ENCODE assay signal across 17 cellular contexts in the genomic region with DNA sequence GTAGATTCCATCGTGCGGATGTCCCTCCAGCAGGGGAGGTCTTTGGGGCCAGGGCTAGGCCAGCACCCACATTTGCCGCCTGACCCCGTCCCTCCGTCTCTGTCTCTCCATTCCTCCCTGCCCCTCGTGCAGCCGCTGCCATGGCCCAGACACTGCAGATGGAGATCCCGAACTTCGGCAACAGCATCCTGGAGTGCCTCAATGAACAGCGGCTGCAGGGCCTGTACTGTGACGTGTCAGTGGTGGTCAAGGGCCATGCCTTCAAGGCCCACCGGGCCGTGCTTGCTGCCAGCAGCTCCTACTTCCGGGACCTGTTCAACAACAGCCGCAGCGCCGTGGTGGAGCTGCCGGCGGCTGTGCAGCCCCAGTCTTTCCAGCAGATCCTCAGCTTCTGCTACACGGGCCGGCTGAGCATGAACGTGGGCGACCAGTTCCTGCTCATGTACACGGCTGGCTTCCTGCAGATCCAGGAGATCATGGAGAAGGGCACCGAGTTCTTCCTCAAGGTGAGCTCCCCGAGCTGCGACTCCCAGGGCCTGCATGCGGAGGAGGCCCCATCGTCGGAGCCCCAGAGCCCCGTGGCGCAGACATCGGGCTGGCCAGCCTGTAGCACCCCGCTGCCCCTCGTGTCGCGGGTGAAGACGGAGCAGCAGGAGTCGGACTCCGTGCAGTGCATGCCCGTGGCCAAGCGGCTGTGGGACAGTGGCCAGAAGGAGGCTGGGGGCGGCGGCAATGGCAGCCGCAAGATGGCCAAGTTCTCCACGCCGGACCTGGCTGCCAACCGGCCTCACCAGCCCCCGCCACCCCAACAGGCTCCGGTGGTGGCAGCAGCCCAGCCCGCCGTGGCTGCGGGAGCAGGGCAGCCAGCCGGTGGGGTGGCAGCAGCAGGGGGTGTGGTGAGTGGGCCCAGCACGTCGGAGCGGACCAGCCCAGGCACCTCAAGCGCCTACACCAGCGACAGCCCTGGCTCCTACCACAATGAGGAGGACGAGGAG.
"Had no signal": no experiment of that assay in that cellular context is flagged by ENCODE, and none has a peak within 500 bp of the region (broad histone marks: within the 10 kb centered on the region; RNA-seq: fewer than 3 reads in every experiment).

No MANE protein-coding gene starts in this region.

- H2AFZ ChIP-seq: parathyroid adenoma had no signal

- DNase-seq: activated CD4-positive, alpha-beta T cell treated with anti-CD3 and anti-CD28 coated beads, Interleukin-2, amount 50 U/mL, for 4 hours; activated CD8-positive, alpha-beta memory T cell treated with anti-CD3 and anti-CD28 coated beads, Interleukin-2, amount 10 ng/mL, durations not matched to agents 7 days and 5 days; activated effector memory CD4-positive, alpha-beta T cell treated with anti-CD3 and anti-CD28 coated beads, Interleukin-2, amount 50 U/mL, for 16 hours; activated T-cell treated with anti-CD3 and anti-CD28 coated beads, Interleukin-2, amount 50 U/mL, for 48 hours; adrenal gland; immature natural killer cell; mucosa of descending colon; naive thymus-derived CD4-positive, alpha-beta T cell; stimulated activated CD4-positive, alpha-beta T cell treated with anti-CD3 and anti-CD28 coated beads, Interleukin-15, amount 100 ng/mL, for 24 hours; stimulated activated CD4-positive, alpha-beta T cell treated with anti-CD3 and anti-CD28 coated beads, Interleukin-4, amount 100 ng/mL, for 1 hour; stimulated activated naive B cell treated with anti-CD40 and anti-IgM and Interleukin-4, amounts not matched to agents 10 μg/mL and 1 μg/mL and 100 μg/mL, for 72 hours had no signal

- H3K27me3 ChIP-seq: adrenal gland, suprapubic skin had no signal

- H3K9me3 ChIP-seq: adrenal gland, mucosa of descending colon, suprapubic skin had no signal

- H3K4me1 ChIP-seq: adrenal gland, parathyroid adenoma had no signal

- H3K9ac ChIP-seq: parathyroid adenoma had no signal

- ATAC-seq: activated CD4-positive, CD25-positive, alpha-beta regulatory T cell treated with anti-CD3 and anti-CD28 coated beads, Interleukin-2, amount 50 U/mL, for 24 hours; activated CD8-positive, alpha-beta memory T cell treated with anti-CD3 and anti-CD28 coated beads, Interleukin-2, amount 10 ng/mL, durations not matched to agents 7 days and 5 days; esophagus mucosa; mucosa of descending colon; naive thymus-derived CD4-positive, alpha-beta T cell; stimulated activated naive B cell treated with anti-CD40 and anti-IgM and Interleukin-4, amounts not matched to agents 10 μg/mL and 1 μg/mL and 100 μg/mL, for 72 hours had no signal

- H3K27ac ChIP-seq: adrenal gland, parathyroid adenoma, SK-N-MC, skin epidermis, suprapubic skin had no signal

- H3K4me3 ChIP-seq: adrenal gland, mucosa of descending colon, SK-N-MC, skin epidermis, suprapubic skin had no signal
